Comparison of ENCODE assay signal across 25 cellular contexts in genomic region chr14:37047226-37047625, GRCh38.
"Had no signal": no experiment of that assay in that cellular context is flagged by ENCODE, and none has a peak within 500 bp of the region (broad histone marks: within the 10 kb centered on the region; RNA-seq: fewer than 3 reads in every experiment).

No MANE protein-coding gene starts in this region.

- H3K36me3 Mint-ChIP-seq: activated naive CD8-positive, alpha-beta T cell; T-cell had no signal

- H3K9ac ChIP-seq: KMS-11 had no signal

- H3K36me3 ChIP-seq: MG63 had no signal

- FAIRE-seq: RCC 7860, TTC549 had no signal

- ATAC-seq: activated T-cell treated with anti-CD3 and anti-CD28 coated beads, Interleukin-2, amount 50 U/mL, for 4 hours; activated T-helper 17 cell treated with anti-CD3 and anti-CD28 coated beads, Interleukin-2, amount 50 U/mL, for 72 hours; T-cell had no signal

- H3K4me1 Mint-ChIP-seq: activated B cell treated with CpG ODN at 0.5 μM for 24 hours; activated CD4-positive, alpha-beta T cell treated with anti-CD3 and anti-CD28 coated beads, Interleukin-2, amount 10 ng/mL, durations not matched to agents 24 days and 14 days; activated T-helper 17 cell treated with anti-CD3 and anti-CD28 coated beads, Interleukin-2, amount 50 U/mL, for 72 hours; T-cell had no signal

- H3K4me3 ChIP-seq: MG63 had no signal

- DNase-seq: activated B cell treated with CpG ODN at 0.5 μM for 24 hours; activated CD4-positive, alpha-beta T cell treated with anti-CD3 and anti-CD28 coated beads for 1 hour; activated CD4-positive, alpha-beta T cell treated with anti-CD3 and anti-CD28 coated beads, Interleukin-2, amount 10 ng/mL, durations not matched to agents 24 days and 14 days; activated CD4-positive, alpha-beta T cell treated with anti-CD3 and anti-CD28 coated beads, Interleukin-2, amount 50 U/mL, for 48 hours; activated CD8-positive, alpha-beta memory T cell treated with anti-CD3 and anti-CD28 coated beads for 24 hours; activated gamma-delta T cell; activated naive CD4-positive, alpha-beta T cell treated with anti-CD3 and anti-CD28 coated beads for 36 hours; activated T-cell treated with anti-CD3 and anti-CD28 coated beads, Interleukin-2, amount 50 U/mL, for 4 hours; cerebellar nuclear complex; MG63; MV-4-11; NCI-H1105; NCI-H1436; NCI-H1694 treated with DMSO at 0.1 percent for 48 hours; NCI-H2081; NCI-H510A treated with DMSO at 0.1 percent for 48 hours; NCI-H69; SHP77 treated with DMSO at 0.1 percent for 48 hours; T-cell; T1000 had no signal

- H3K9me3 Mint-ChIP-seq: activated B cell treated with CpG ODN at 0.5 μM for 24 hours; activated CD4-positive, alpha-beta T cell treated with anti-CD3 and anti-CD28 coated beads, Interleukin-2, amount 10 ng/mL, durations not matched to agents 24 days and 14 days; activated naive CD4-positive, alpha-beta T cell treated with anti-CD3 and anti-CD28 coated beads for 36 hours; activated T-cell treated with anti-CD3 and anti-CD28 coated beads, Interleukin-2, amount 50 U/mL, for 4 hours had no signal

- H3K27ac ChIP-seq: KMS-11 had no signal

- H3K27me3 ChIP-seq: MG63 had no signal

- H3K4me2 ChIP-seq: KMS-11 had no signal

- H3K27ac Mint-ChIP-seq: activated B cell treated with CpG ODN at 0.5 μM for 24 hours; activated CD4-positive, alpha-beta T cell treated with anti-CD3 and anti-CD28 coated beads, Interleukin-2, amount 10 ng/mL, durations not matched to agents 24 days and 14 days; activated naive CD4-positive, alpha-beta T cell treated with anti-CD3 and anti-CD28 coated beads for 36 hours; activated naive CD8-positive, alpha-beta T cell; activated T-helper 17 cell treated with anti-CD3 and anti-CD28 coated beads, Interleukin-2, amount 50 U/mL, for 72 hours; T-cell had no signal

- H3K27me3 Mint-ChIP-seq: activated B cell treated with CpG ODN at 0.5 μM for 24 hours; activated CD4-positive, alpha-beta T cell treated with anti-CD3 and anti-CD28 coated beads, Interleukin-2, amount 10 ng/mL, durations not matched to agents 24 days and 14 days; T-cell had no signal

- H3K9me3 ChIP-seq: MG63 had no signal

- H3K4me3 Mint-ChIP-seq: activated B cell treated with CpG ODN at 0.5 μM for 24 hours; activated CD4-positive, alpha-beta T cell treated with anti-CD3 and anti-CD28 coated beads, Interleukin-2, amount 10 ng/mL, durations not matched to agents 24 days and 14 days; activated naive CD4-positive, alpha-beta T cell treated with anti-CD3 and anti-CD28 coated beads for 36 hours; activated naive CD8-positive, alpha-beta T cell; activated T-cell treated with anti-CD3 and anti-CD28 coated beads, Interleukin-2, amount 50 U/mL, for 4 hours; activated T-helper 17 cell treated with anti-CD3 and anti-CD28 coated beads, Interleukin-2, amount 50 U/mL, for 72 hours; T-cell had no signal
